ENCODE assay signal across 12 cellular contexts in genomic region chr1:240122639-240123604, GRCh38. TPM values are rescaled to one million over a fixed set of nuclear protein-coding genes. Genes with fewer than 3 reads are reported as not detected.
DNase-seq lines count a peak whose midpoint lies in the region; ATAC-seq and TF ChIP-seq lines count a peak whose summit lies in the region.
"Had no signal": no experiment of that assay in that cellular context is flagged by ENCODE, and none has a peak within 500 bp of the region (broad histone marks: within the 10 kb centered on the region; RNA-seq: fewer than 3 reads in every experiment).

No MANE protein-coding gene starts in this region.

- no peaks in the 10 kb centered on the region for H3K9me3 ChIP-seq in HEK293 (ENCODE audit: control insufficient read depth, insufficient read depth, low read depth, low read length)
- no peaks in the 10 kb centered on the region for H3K9me3 ChIP-seq in parathyroid adenoma (ENCODE audit: control insufficient read depth, low read length)

- peak overlapping the region; percentile 59 for H3K4me2 ChIP-seq in parathyroid adenoma (ENCODE audit: low read length)
- H3K4me2 ChIP-seq: PC-9 had no signal

- TF ChIP-seq CTCF in HEK293 (tag by site-specific recombination; IDR thresholded peaks at IDR 0.05) (no peak), fibroblast of the aortic adventitia (IDR thresholded peaks at IDR 0.05; ENCODE audit: insufficient read depth, low read length) (no peak), parathyroid adenoma (IDR thresholded peaks at IDR 0.05) (no peak)

- DNase-seq in NCI-H345 treated with DMSO at 0.1 percent for 48 hours (lab: John Stamatoyannopoulos, UW; ENCODE audit: unreplicated experiment) (peak; percentile 95), fibroblast of the aortic adventitia (ENCODE audit: low read depth) (peak; percentile 36), hepatic stellate cell (ENCODE audit: low spot score) (no peak)
- no peak for DNase-seq in activated effector memory CD4-positive, alpha-beta T cell treated with Interleukin-2 at 50 U/mL for 16 hours
- DNase-seq in activated CD4-positive, CD25-positive, alpha-beta regulatory T cell (lab: John Stamatoyannopoulos, UW), result no peak
- DNase-seq: activated CD4-positive, alpha-beta memory T cell treated with anti-CD3 and anti-CD28 coated beads for 36 hours; dermis blood vessel endothelial cell had no signal

- POLR2A ChIA-PET in HEK293 (lab: Yijun Ruan, JAX), result no interaction called here

- H3K4me3 ChIP-seq in HEK293 (ENCODE audit: low read depth, low read length) (no peak overlapping the region), fibroblast of the aortic adventitia (ENCODE audit: low read depth, low read length) (peak overlapping the region; percentile 22), parathyroid adenoma (ENCODE audit: low read depth, low read length) (peak overlapping the region; percentile 41)
- H3K4me3 ChIP-seq: PC-9 had no signal

- ATAC-seq in HG02571 (IDR thresholded peaks at IDR 0.05; ENCODE audit: unreplicated experiment), result no peak

- CTCF ChIA-PET in HEK293 (lab: Yijun Ruan, JAX), result interaction anchor here (0.6 to 3.4 kb wide), 6 partner anchors 18 to 846 kb away, joined by 3 to 21 read pairs (median 3); no protein-coding TSS in a partner anchor

- no peaks in the 10 kb centered on the region for H3K27me3 ChIP-seq in parathyroid adenoma (ENCODE audit: control insufficient read depth, insufficient read depth, low read length)

- H3K79me2 ChIP-seq in parathyroid adenoma, result peaks cover 2% of the 10 kb centered on the region

- no peaks in the 10 kb centered on the region for H3K4me1 ChIP-seq in HEK293 (ENCODE audit: control insufficient read depth, insufficient read depth, low read length)
- peaks cover 1% of the 10 kb centered on the region for H3K4me1 ChIP-seq in parathyroid adenoma

- no peak overlapping the region for H3K27ac ChIP-seq in HEK293 (ENCODE audit: extremely low read depth, low read depth, low read length)
- H3K27ac ChIP-seq in parathyroid adenoma, result peak overlapping the region; percentile 75
- H3K27ac ChIP-seq: PC-9 had no signal

- no peak overlapping the region for H3K9ac ChIP-seq in parathyroid adenoma

- peaks cover 0 to 9% of the 10 kb centered on the region in 2 experiments; a peak in 1 of 3 replicates for H3K36me3 ChIP-seq in HEK293 (ENCODE audit: control insufficient read depth in 2 of 2, insufficient read depth in 1 of 2, low read length in 2 of 2)
- H3K36me3 ChIP-seq in parathyroid adenoma (ENCODE audit: control insufficient read depth, insufficient read depth, low read length), result no peaks in the 10 kb centered on the region

- H2AFZ ChIP-seq in parathyroid adenoma, result no peak overlapping the region
- H2AFZ ChIP-seq: PC-9 had no signal

TF ChIP-seq in HEK293, 187 proteins besides CTCF, POLR2A, EP300 and RAD21 (continues in another document):
- TF ChIP-seq ZBTB6 (tag by site-specific recombination; IDR thresholded peaks at IDR 0.05) (no peak), ZNF449 (tag by site-specific recombination; IDR thresholded peaks at IDR 0.05) (no peak), ZNF707 (tag by site-specific recombination; IDR thresholded peaks at IDR 0.05) (no peak), ZNF394 (tag by site-specific recombination; IDR thresholded peaks at IDR 0.05; ENCODE audit: borderline replicate concordance) (no peak), ZNF549 (tag by site-specific recombination; IDR thresholded peaks at IDR 0.05) (no peak), ZBTB1 (tag by site-specific recombination; IDR thresholded peaks at IDR 0.05) (no peak), ZNF132 (tag by site-specific recombination; IDR thresholded peaks at IDR 0.05; ENCODE audit: borderline replicate concordance) (no peak), ZNF660 (tag by site-specific recombination; IDR thresholded peaks at IDR 0.05) (no peak), ZNF658 (tag by site-specific recombination; IDR thresholded peaks at IDR 0.05) (no peak), ZNF585B (tag by site-specific recombination; IDR thresholded peaks at IDR 0.05) (no peak), TCF7L2 (IDR thresholded peaks at IDR 0.05; ENCODE audit: borderline replicate concordance, low read depth, low read length) (0 out of 2 replicates have a peak, but pooled peaks have one; percentile 14), KLF7 (tag by site-specific recombination; IDR thresholded peaks at IDR 0.05; ENCODE audit: borderline replicate concordance) (no peak), GLI2 (tag by site-specific recombination; IDR thresholded peaks at IDR 0.05; ENCODE audit: borderline replicate concordance, low read depth) (no peak), ZNF391 (tag by site-specific recombination; IDR thresholded peaks at IDR 0.05; ENCODE audit: borderline replicate concordance, low read depth) (no peak), SP2 (tag by site-specific recombination; IDR thresholded peaks at IDR 0.05) (no peak), ZNF341 (tag by site-specific recombination; IDR thresholded peaks at IDR 0.05; ENCODE audit: low read depth) (peak; percentile 55), ZNF692 (tag by site-specific recombination; IDR thresholded peaks at IDR 0.05) (no peak), ZNF112 (tag by site-specific recombination; IDR thresholded peaks at IDR 0.05) (no peak), ATF2 (tag by site-specific recombination; IDR thresholded peaks at IDR 0.05; ENCODE audit: low read depth) (no peak), ZNF654 (tag by site-specific recombination; IDR thresholded peaks at IDR 0.05; ENCODE audit: low read depth) (no peak), ZNF837 (tag by site-specific recombination; IDR thresholded peaks at IDR 0.05) (no peak), ZNF670 (tag by site-specific recombination; IDR thresholded peaks at IDR 0.05; ENCODE audit: low read depth) (no peak), ZBTB21 (tag by site-specific recombination; IDR thresholded peaks at IDR 0.05) (no peak), ZNF596 (tag by site-specific recombination; IDR thresholded peaks at IDR 0.05) (peak; percentile 80), HIC1 (tag by site-specific recombination; IDR thresholded peaks at IDR 0.05) (no peak)

RNA-seq across cellular contexts. Expression of gene FMN2, which starts 31.2 kb away (rescaled TPM):
- total RNA-seq in fibroblast of the aortic adventitia (ENCODE audit: low replicate concordance), result 8.1 and 34.5 TPM in 2 replicates
- total RNA-seq: activated CD4-positive, alpha-beta memory T cell treated with anti-CD3 and anti-CD28 coated beads for 36 hours; mononuclear cell; PC-9 had no signal

Comparison
In these comparisons a context has a peak if more than half of its experiments do, and no peak if none do; other contexts are left out.
1. DNase-seq: peak in NCI-H345 treated with DMSO at 0.1 percent for 48 hours (single experiment) and fibroblast of the aortic adventitia (single experiment); none in hepatic stellate cell (single experiment), activated effector memory CD4-positive, alpha-beta T cell treated with Interleukin-2 at 50 U/mL for 16 hours (single experiment) and activated CD4-positive, CD25-positive, alpha-beta regulatory T cell (0 of 4).